Comparison of ENCODE assay signal across 20 cellular contexts in the genomic region with DNA sequence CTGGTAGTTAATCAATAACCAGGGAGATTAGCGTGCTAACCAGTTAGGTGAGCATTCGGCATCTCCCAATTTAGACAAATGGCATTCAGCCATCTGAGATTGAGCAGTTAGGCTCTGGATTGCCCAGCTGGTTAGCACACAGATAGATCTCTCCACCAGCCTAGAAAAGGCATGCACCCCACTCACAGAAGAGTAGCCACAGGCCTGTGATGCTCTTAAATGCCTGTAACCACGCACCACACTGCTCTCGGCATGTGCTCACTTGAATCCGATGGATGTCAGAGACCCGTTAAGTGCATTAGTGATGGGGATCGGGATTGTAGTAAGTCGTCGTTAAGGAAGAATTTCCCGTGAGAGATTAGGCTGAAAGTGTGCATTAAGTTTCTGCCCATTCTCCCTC. TPM values are rescaled to one million over a fixed set of nuclear protein-coding genes. Genes with fewer than 3 reads are reported as not detected.
A peak's percentile ranks its signal among the peaks of the same experiment; 100 is the strongest.
DNase-seq lines count a peak whose midpoint lies in the region; ATAC-seq, FAIRE-seq and TF ChIP-seq lines count a peak whose summit lies in the region.
"Had no signal": no experiment of that assay in that cellular context is flagged by ENCODE, and none has a peak within 500 bp of the region (broad histone marks: within the 10 kb centered on the region; RNA-seq: fewer than 3 reads in every experiment).

No MANE protein-coding gene starts in this region.

- TF ChIP-seq POLR2A in esophagus muscularis mucosa (IDR thresholded peaks at IDR 0.05; ENCODE audit: low read depth) = no peak

- H3K36me3 Mint-ChIP-seq in activated CD8-positive, alpha-beta T cell treated with anti-CD3 and anti-CD28 coated beads for 36 hours (ENCODE audit: low read depth) = peaks cover 42% of the 10 kb centered on the region
- peaks cover 41% of the 10 kb centered on the region for H3K36me3 Mint-ChIP-seq in activated CD8-positive, alpha-beta T cell treated with anti-CD3 and anti-CD28 coated beads, Interleukin-2, amount 10 ng/mL, durations not matched to agents 7 days and 5 days (ENCODE audit: low read depth)
- peaks cover 90% of the 10 kb centered on the region for H3K36me3 Mint-ChIP-seq in nephron progenitor cell (ENCODE audit: low read depth)

- H3K4me1 ChIP-seq in Loucy (ENCODE audit: insufficient read depth, low read length, poor library complexity, severe bottlenecking) (peaks cover 34% of the 10 kb centered on the region), esophagus muscularis mucosa (peaks cover 44 to 82% (median 75%) of the 10 kb centered on the region in 4 donors)

- no peaks in the 10 kb centered on the region for H3K9me3 Mint-ChIP-seq in activated CD8-positive, alpha-beta T cell treated with anti-CD3 and anti-CD28 coated beads for 36 hours
- H3K9me3 Mint-ChIP-seq in activated CD8-positive, alpha-beta T cell treated with anti-CD3 and anti-CD28 coated beads, Interleukin-2, amount 10 ng/mL, durations not matched to agents 7 days and 5 days (ENCODE audit: insufficient read depth) = no peaks in the 10 kb centered on the region
- H3K9me3 Mint-ChIP-seq in nephron progenitor cell = peaks cover 42% of the 10 kb centered on the region
- H3K9me3 Mint-ChIP-seq: naive B cell had no signal

- H3K4me2 ChIP-seq in Loucy (ENCODE audit: low read depth, low read length, poor library complexity, severe bottlenecking) = peak overlapping the region; percentile 33

- H3K36me3 ChIP-seq in Loucy (ENCODE audit: insufficient read depth, low read length) = peaks cover 33% of the 10 kb centered on the region; the same call in 1 of the 2 replicates
- H3K36me3 ChIP-seq in esophagus muscularis mucosa = peaks cover 0 to 22% (median 4%) of the 10 kb centered on the region in 4 donors

- no peak overlapping the region for H3K9ac ChIP-seq in Loucy (ENCODE audit: low read depth, low read length, poor library complexity, severe bottlenecking)
- H3K9ac ChIP-seq: BLaER1 treated with 17β-estradiol and CSF1 and Interleukin-3, amounts not matched to agents 10 nM and 100 nM had no signal

- no peak for FAIRE-seq in GM19239 (lab: Jason Lieb, UNC)
- FAIRE-seq: A204.1, G401.6 had no signal

- WGBS in esophagus muscularis mucosa = 96% methylated on average over 9 of the region's 10 CpGs

- H3K27me3 ChIP-seq in Loucy (ENCODE audit: insufficient read depth, low read length, poor library complexity, severe bottlenecking) = no peaks in the 10 kb centered on the region
- no peaks in the 10 kb centered on the region for H3K27me3 ChIP-seq in esophagus muscularis mucosa
- H3K27me3 ChIP-seq: ascending aorta; BLaER1 treated with 17β-estradiol and CSF1 and Interleukin-3, amounts not matched to agents 10 nM and 100 nM; spleen had no signal

- TF ChIP-seq CTCF in activated CD8-positive, alpha-beta T cell treated with anti-CD3 and anti-CD28 coated beads for 36 hours (IDR thresholded peaks at IDR 0.05) = no peak
- TF ChIP-seq CTCF in Loucy (conservative IDR thresholded peaks at IDR 0.05; ENCODE audit: low read length) (no peak), esophagus muscularis mucosa (IDR thresholded peaks at IDR 0.05) (no peak), nephron progenitor cell (IDR thresholded peaks at IDR 0.05) (no peak)

- no peak for DNase-seq in activated CD8-positive, alpha-beta T cell treated with anti-CD3 and anti-CD28 coated beads for 36 hours
- no peak for DNase-seq in activated CD8-positive, alpha-beta T cell treated with anti-CD3 and anti-CD28 coated beads, Interleukin-2, amount 10 ng/mL, durations not matched to agents 7 days and 5 days
- DNase-seq in esophagus muscularis mucosa (ENCODE audit: extremely low spot score) (no peak), nephron progenitor cell (no peak), GM19239 (ENCODE audit: insufficient read length, low spot score) (no peak), hepatic stellate cell (ENCODE audit: low spot score) (no peak)
- DNase-seq: activated CD4-positive, alpha-beta T cell treated with anti-CD3 and anti-CD28 coated beads for 48 hours; activated CD8-positive, alpha-beta memory T cell treated with anti-CD3 and anti-CD28 coated beads, Interleukin-2, amount 50 U/mL, for 48 hours; effector memory CD4-positive, alpha-beta T cell; naive B cell; NCI-H146; spleen had no signal

- H3K4me3 Mint-ChIP-seq in activated CD8-positive, alpha-beta T cell treated with anti-CD3 and anti-CD28 coated beads for 36 hours = no peak overlapping the region
- no peak overlapping the region for H3K4me3 Mint-ChIP-seq in activated CD8-positive, alpha-beta T cell treated with anti-CD3 and anti-CD28 coated beads, Interleukin-2, amount 10 ng/mL, durations not matched to agents 7 days and 5 days
- no peak overlapping the region for H3K4me3 Mint-ChIP-seq in nephron progenitor cell
- H3K4me3 Mint-ChIP-seq: naive B cell had no signal

- H3K9me2 ChIP-seq in Loucy (replicated peaks; ENCODE audit: low read depth, low read length) = no peaks in the 10 kb centered on the region

- H3K27ac ChIP-seq in esophagus muscularis mucosa (replicated peaks in 1 of 4) = peak overlapping the region; percentile 32 to 46 (median 44)
- H3K27ac ChIP-seq: ascending aorta, spleen had no signal

- no peak for TF ChIP-seq EP300 in esophagus muscularis mucosa (IDR thresholded peaks at IDR 0.05)

- H4K20me1 ChIP-seq in Loucy (ENCODE audit: insufficient read depth, low read length, poor library complexity, severe bottlenecking) = peaks cover 74% of the 10 kb centered on the region

- no peak overlapping the region for H3K4me3 ChIP-seq in Loucy (ENCODE audit: low read length, poor library complexity, severe bottlenecking)
- H3K4me3 ChIP-seq in esophagus muscularis mucosa = no peak overlapping the region
- H3K4me3 ChIP-seq: ascending aorta; BLaER1 treated with 17β-estradiol and CSF1 and Interleukin-3, amounts not matched to agents 10 nM and 100 nM; lung; spleen had no signal

- no peaks in the 10 kb centered on the region for H3F3A ChIP-seq in Loucy (ENCODE audit: low read depth)

- no peaks in the 10 kb centered on the region for H3K27me3 Mint-ChIP-seq in activated CD8-positive, alpha-beta T cell treated with anti-CD3 and anti-CD28 coated beads for 36 hours
- H3K27me3 Mint-ChIP-seq in activated CD8-positive, alpha-beta T cell treated with anti-CD3 and anti-CD28 coated beads, Interleukin-2, amount 10 ng/mL, durations not matched to agents 7 days and 5 days (ENCODE audit: low read depth) = no peaks in the 10 kb centered on the region
- no peaks in the 10 kb centered on the region for H3K27me3 Mint-ChIP-seq in nephron progenitor cell (ENCODE audit: low read depth, poor library complexity)
- H3K27me3 Mint-ChIP-seq: naive B cell had no signal

- CTCF ChIA-PET in activated CD8-positive, alpha-beta T cell treated with anti-CD3 and anti-CD28 coated beads for 36 hours (lab: Charles Lee) = no interaction called here
- CTCF ChIA-PET in activated CD8-positive, alpha-beta T cell treated with anti-CD3 and anti-CD28 coated beads, Interleukin-2, amount 10 ng/mL, durations not matched to agents 7 days and 5 days (lab: Charles Lee) = interaction anchor here (3.1 kb wide), 1 partner anchor 12 kb away, joined by 20 read pairs; no protein-coding TSS in a partner anchor

- peaks cover 96% of the 10 kb centered on the region for H3K79me2 ChIP-seq in Loucy (ENCODE audit: insufficient read depth, low read length)

- H3K27ac Mint-ChIP-seq in activated CD8-positive, alpha-beta T cell treated with anti-CD3 and anti-CD28 coated beads for 36 hours = no peak overlapping the region
- H3K27ac Mint-ChIP-seq in activated CD8-positive, alpha-beta T cell treated with anti-CD3 and anti-CD28 coated beads, Interleukin-2, amount 10 ng/mL, durations not matched to agents 7 days and 5 days = no peak overlapping the region
- H3K27ac Mint-ChIP-seq in nephron progenitor cell = peak overlapping the region; percentile 84

- H3K4me1 Mint-ChIP-seq in activated CD8-positive, alpha-beta T cell treated with anti-CD3 and anti-CD28 coated beads for 36 hours (ENCODE audit: low read depth) = peaks cover 56% of the 10 kb centered on the region
- peaks cover 46% of the 10 kb centered on the region for H3K4me1 Mint-ChIP-seq in activated CD8-positive, alpha-beta T cell treated with anti-CD3 and anti-CD28 coated beads, Interleukin-2, amount 10 ng/mL, durations not matched to agents 7 days and 5 days (ENCODE audit: low read depth)
- H3K4me1 Mint-ChIP-seq in nephron progenitor cell = peaks cover 10% of the 10 kb centered on the region

- no peak overlapping the region for H2AFZ ChIP-seq in Loucy (ENCODE audit: low read length)

- POLR2A ChIA-PET in activated CD8-positive, alpha-beta T cell treated with anti-CD3 and anti-CD28 coated beads for 36 hours (lab: Charles Lee) = interaction anchor here (2.5 kb wide), 1 partner anchor 22 kb away, joined by 9 read pairs; the partner anchor contains the start of gene MARCHF6
- POLR2A ChIA-PET in activated CD8-positive, alpha-beta T cell treated with anti-CD3 and anti-CD28 coated beads, Interleukin-2, amount 10 ng/mL, durations not matched to agents 7 days and 5 days (lab: Charles Lee) = no interaction called here

- intact Hi-C loops in activated CD8-positive, alpha-beta T cell treated with anti-CD3 and anti-CD28 coated beads for 36 hours (cut with micrococcal nuclease) = no loop called here
- intact Hi-C loops in esophagus muscularis mucosa (cut with DNase I) = no loop called here

- peak; percentile 20 for ATAC-seq in activated CD8-positive, alpha-beta T cell treated with anti-CD3 and anti-CD28 coated beads for 36 hours
- ATAC-seq in activated CD8-positive, alpha-beta T cell treated with anti-CD3 and anti-CD28 coated beads, Interleukin-2, amount 10 ng/mL, durations not matched to agents 7 days and 5 days = no peak
- no peak for ATAC-seq in activated CD4-positive, CD25-positive, alpha-beta regulatory T cell treated with anti-CD3 and anti-CD28 coated beads, Interleukin-2, amount 50 U/mL, for 24 hours
- ATAC-seq: HCT116 had no signal

- H3K9me3 ChIP-seq in Loucy (ENCODE audit: insufficient read depth, low read depth, low read length) = no peaks in the 10 kb centered on the region
- no peaks in the 10 kb centered on the region for H3K9me3 ChIP-seq in esophagus muscularis mucosa
- H3K9me3 ChIP-seq: ascending aorta, spleen had no signal

RNA-seq across cellular contexts. Expression of gene MARCHF6, which starts 23.0 kb away (rescaled TPM):
- total RNA-seq in activated CD8-positive, alpha-beta T cell treated with anti-CD3 and anti-CD28 coated beads for 36 hours = 10 to 100 TPM; 92.8 to 95.6 TPM
- 10 to 100 TPM; 72.2 to 80.5 TPM for total RNA-seq in activated CD8-positive, alpha-beta T cell treated with anti-CD3 and anti-CD28 coated beads, Interleukin-2, amount 10 ng/mL, durations not matched to agents 7 days and 5 days
- 100 to 1,000 TPM in 1 of 4 donors, 10 to 100 TPM in 3; 76.5 to 121 (median 92.9) TPM for total RNA-seq in esophagus muscularis mucosa
